Comparison of ENCODE assay signal across 23 cellular contexts in genomic region chr1:229119876-229120275, GRCh38.
"Had no signal": no experiment of that assay in that cellular context is flagged by ENCODE, and none has a peak within 500 bp of the region (broad histone marks: within the 10 kb centered on the region; RNA-seq: fewer than 3 reads in every experiment).

No MANE protein-coding gene starts in this region.

- H3K36me3 ChIP-seq: esophagus muscularis mucosa, right lobe of liver, upper lobe of right lung had no signal

- H2AFZ ChIP-seq: hepatocyte had no signal

- H3K9me3 Mint-ChIP-seq: activated CD8-positive, alpha-beta T cell treated with anti-CD3 and anti-CD28 coated beads for 36 hours; activated T-cell treated with anti-CD3 and anti-CD28 coated beads, Interleukin-2, amount 50 U/mL, for 4 hours; T-helper 2 cell treated with Interferon-gamma antibody and Interleukin-4, amounts not matched to agents 5 μg/mL and 100 μg/mL, for 36 hours had no signal

- H3K27ac Mint-ChIP-seq: activated B cell treated with CpG ODN at 0.5 μM for 24 hours; activated CD8-positive, alpha-beta T cell treated with anti-CD3 and anti-CD28 coated beads for 36 hours; activated T-helper 17 cell treated with anti-CD3 and anti-CD28 coated beads, Interleukin-2, amount 50 U/mL, for 72 hours; natural killer cell; T-helper 2 cell treated with Interferon-gamma antibody and Interleukin-4, amounts not matched to agents 5 μg/mL and 100 μg/mL, for 36 hours had no signal

- H3K4me3 ChIP-seq: esophagus muscularis mucosa, hepatocyte, right lobe of liver, testis, upper lobe of right lung had no signal

- H3K4me2 ChIP-seq: hepatocyte had no signal

- DNase-seq: activated B cell treated with CpG ODN at 0.5 μM for 24 hours; activated CD4-positive, alpha-beta T cell treated with anti-CD3 and anti-CD28 coated beads, Interleukin-2, amount 50 U/mL, for 1 hour; activated CD8-positive, alpha-beta T cell treated with anti-CD3 and anti-CD28 coated beads for 36 hours; activated gamma-delta T cell treated with Interleukin-2 at 50 U/mL for 16 hours; activated naive CD4-positive, alpha-beta T cell treated with anti-CD3 and anti-CD28 coated beads, Interleukin-2, amount 50 U/mL, for 16 hours; activated T-cell treated with anti-CD3 and anti-CD28 coated beads, Interleukin-2, amount 50 U/mL, for 4 hours; amygdala; caudate nucleus; islet precursor cell; left cardiac atrium; left ventricle myocardium superior; midbrain; natural killer cell; right lobe of liver; stimulated activated CD4-positive, alpha-beta T cell treated with anti-CD3 and anti-CD28 coated beads, Interleukin-2, amount 100 ng/mL, for 48 hours; stimulated activated naive CD4-positive, alpha-beta T cell treated with Interleukin-2 at 50 U/mL for 16 hours; T-helper 1 cell; testis; upper lobe of right lung had no signal

- H3K4me1 Mint-ChIP-seq: activated B cell treated with CpG ODN at 0.5 μM for 24 hours had no signal

- H3K36me3 Mint-ChIP-seq: natural killer cell had no signal

- H3K27ac ChIP-seq: hepatocyte, right lobe of liver, testis, upper lobe of right lung had no signal

- H3K9me3 ChIP-seq: esophagus muscularis mucosa, right lobe of liver, testis, upper lobe of right lung had no signal

- ATAC-seq: activated CD8-positive, alpha-beta T cell treated with anti-CD3 and anti-CD28 coated beads for 36 hours; activated T-cell treated with anti-CD3 and anti-CD28 coated beads, Interleukin-2, amount 50 U/mL, for 4 hours; activated T-helper 17 cell treated with anti-CD3 and anti-CD28 coated beads, Interleukin-2, amount 50 U/mL, for 72 hours; left cardiac atrium; left ventricle myocardium superior; natural killer cell; right lobe of liver; upper lobe of right lung had no signal

- H3K27me3 Mint-ChIP-seq: activated CD8-positive, alpha-beta T cell treated with anti-CD3 and anti-CD28 coated beads for 36 hours; activated T-helper 17 cell treated with anti-CD3 and anti-CD28 coated beads, Interleukin-2, amount 50 U/mL, for 72 hours had no signal

- H3K4me3 Mint-ChIP-seq: activated B cell treated with CpG ODN at 0.5 μM for 24 hours; activated CD8-positive, alpha-beta T cell treated with anti-CD3 and anti-CD28 coated beads for 36 hours; activated T-cell treated with anti-CD3 and anti-CD28 coated beads, Interleukin-2, amount 50 U/mL, for 4 hours; activated T-helper 17 cell treated with anti-CD3 and anti-CD28 coated beads, Interleukin-2, amount 50 U/mL, for 72 hours; natural killer cell; T-helper 2 cell treated with Interferon-gamma antibody and Interleukin-4, amounts not matched to agents 5 μg/mL and 100 μg/mL, for 36 hours had no signal

- H3K27me3 ChIP-seq: esophagus muscularis mucosa, hepatocyte, right lobe of liver, testis, upper lobe of right lung had no signal
